ENCODE assay signal across 1 cellular context in genomic region chr19:17473041-17473440, GRCh38.
A peak's percentile ranks its signal among the peaks of the same experiment; 100 is the strongest.
TF ChIP-seq lines count a peak whose summit lies in the region.

No MANE protein-coding gene starts in this region.

TF ChIP-seq in endothelial cell of umbilical vein, 7 proteins besides CTCF, POLR2A, EP300 and RAD21 (continued from another document):
- TF ChIP-seq FOS (IDR thresholded peaks at IDR 0.05; ENCODE audit: borderline replicate concordance, insufficient read depth, low read length) = peak; percentile 62
